Comparison of ENCODE assay signal across 11 cellular contexts in the genomic region with DNA sequence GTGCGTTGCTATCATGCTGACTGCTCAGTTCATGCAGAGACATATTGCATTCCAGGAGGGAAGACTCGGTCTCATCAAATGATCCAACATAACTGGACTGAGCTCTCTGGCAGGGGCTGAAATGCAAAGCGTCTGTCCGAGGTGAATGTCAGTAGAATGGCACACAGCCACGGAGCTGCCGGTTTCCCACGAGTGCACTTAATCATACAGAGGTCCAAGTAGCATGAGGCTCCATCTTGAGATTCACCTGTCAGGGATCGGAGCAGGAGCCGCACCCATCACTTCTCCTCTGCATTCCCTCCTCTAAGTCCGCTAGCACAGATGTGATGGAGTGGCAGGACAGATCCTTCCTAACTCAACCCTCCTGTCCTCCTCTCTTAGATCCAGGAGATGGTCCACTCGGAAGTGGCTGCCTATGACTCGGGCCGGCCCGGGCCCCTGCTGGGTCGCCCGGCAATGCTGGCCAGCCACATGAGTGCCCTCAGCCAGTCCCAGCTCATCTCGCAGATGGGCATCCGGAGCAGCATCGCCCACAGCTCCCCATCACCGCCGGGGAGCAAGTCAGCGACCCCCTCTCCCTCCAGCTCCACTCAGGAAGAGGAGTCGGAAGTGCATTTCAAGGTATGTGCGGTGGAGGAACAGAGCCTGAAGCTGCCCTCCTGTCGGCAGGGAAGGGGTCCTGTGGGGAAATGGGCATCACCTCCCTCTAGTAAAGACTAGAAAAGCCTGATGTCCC.
"Had no signal": no experiment of that assay in that cellular context is flagged by ENCODE, and none has a peak within 500 bp of the region (broad histone marks: within the 10 kb centered on the region; RNA-seq: fewer than 3 reads in every experiment).

No MANE protein-coding gene starts in this region.

- H3K27me3 ChIP-seq: ovary, transverse colon had no signal

- H3K4me1 ChIP-seq: lower lobe of right lung had no signal

- H3K36me3 ChIP-seq: ovary, transverse colon had no signal

- H3K9me3 ChIP-seq: lower lobe of right lung, ovary, transverse colon had no signal

- ATAC-seq: lower lobe of right lung; stimulated activated naive B cell treated with anti-CD40 and anti-IgM and Interleukin-4, amounts not matched to agents 10 μg/mL and 1 μg/mL and 100 μg/mL, for 72 hours; WTC11 had no signal

- H3K27ac ChIP-seq: lower lobe of right lung, ovary, transverse colon had no signal

- DNase-seq: activated CD4-positive, alpha-beta T cell treated with anti-CD3 and anti-CD28 coated beads for 4 hours; activated naive CD4-positive, alpha-beta T cell; erythroblast; lower lobe of right lung; midbrain; stimulated activated CD4-positive, alpha-beta T cell treated with anti-CD3 and anti-CD28 coated beads, Interleukin-15, amount 100 ng/mL, for 24 hours; stimulated activated CD4-positive, alpha-beta T cell treated with anti-CD3 and anti-CD28 coated beads, Interleukin-4, amount 100 ng/mL, for 1 hour; stimulated activated naive B cell treated with anti-CD40 and anti-IgM and Interleukin-4, amounts not matched to agents 10 μg/mL and 1 μg/mL and 100 μg/mL, for 72 hours; transverse colon had no signal

- H3K4me3 ChIP-seq: lower lobe of right lung, ovary, transverse colon had no signal
